ENCODE assay signal across 23 cellular contexts in the genomic region with DNA sequence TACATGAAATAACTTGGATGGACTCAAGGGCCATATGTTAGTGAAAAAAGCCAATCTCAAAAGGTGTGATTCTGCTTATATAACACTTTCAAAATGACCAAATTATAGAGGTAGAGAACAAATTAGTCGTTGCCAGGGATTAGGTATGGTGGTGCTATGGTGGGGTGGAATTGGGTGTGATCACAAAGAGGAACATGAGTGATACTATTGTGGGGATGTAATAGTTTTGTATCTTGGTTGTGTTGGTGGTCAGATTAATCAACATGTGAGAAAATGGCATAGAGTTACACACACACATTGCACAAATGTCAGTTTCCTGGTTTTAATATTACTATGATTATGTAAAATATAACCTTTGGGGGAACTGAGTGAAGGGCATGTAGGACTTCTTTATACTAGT. TPM values are rescaled to one million over a fixed set of nuclear protein-coding genes. Genes with fewer than 3 reads are reported as not detected.
A peak's percentile ranks its signal among the peaks of the same experiment; 100 is the strongest.
DNase-seq lines count a peak whose midpoint lies in the region; ATAC-seq and TF ChIP-seq lines count a peak whose summit lies in the region.
"Had no signal": no experiment of that assay in that cellular context is flagged by ENCODE, and none has a peak within 500 bp of the region (broad histone marks: within the 10 kb centered on the region; RNA-seq: fewer than 3 reads in every experiment).

No MANE protein-coding gene starts in this region.

- no peak overlapping the region for H2AFZ ChIP-seq in OCI-LY1 (ENCODE audit: low read length)

- no peak overlapping the region for H3K4me2 ChIP-seq in OCI-LY1 (ENCODE audit: low read length)

- H3K79me2 ChIP-seq in OCI-LY1 (ENCODE audit: insufficient read depth, low read length): peaks cover 81% of the 10 kb centered on the region

- peaks cover 29% of the 10 kb centered on the region for H3K36me3 Mint-ChIP-seq in activated CD4-positive, alpha-beta T cell treated with anti-CD3 and anti-CD28 coated beads for 36 hours (ENCODE audit: low read depth)
- H3K36me3 Mint-ChIP-seq in CD4-positive, CD25-positive, alpha-beta regulatory T cell: peaks cover 13% of the 10 kb centered on the region

- CTCF ChIA-PET in activated CD4-positive, alpha-beta T cell treated with anti-CD3 and anti-CD28 coated beads for 36 hours (lab: Charles Lee): interaction anchor here (1.0 to 2.1 kb wide), 2 partner anchors 21 to 32 kb away, joined by 3 to 22 read pairs; partner anchors contain the start of gene CAMK4

- peaks cover 62% of the 10 kb centered on the region for H3K4me1 ChIP-seq in CD4-positive, CD25-positive, alpha-beta regulatory T cell (ENCODE audit: control insufficient read depth, insufficient read depth, low read length, poor library complexity, severe bottlenecking)
- peaks cover 57% of the 10 kb centered on the region for H3K4me1 ChIP-seq in OCI-LY1 (ENCODE audit: insufficient read depth, low read length, severe bottlenecking)
- peaks cover 37% of the 10 kb centered on the region for H3K4me1 ChIP-seq in effector memory CD4-positive, alpha-beta T cell (ENCODE audit: control insufficient read depth, insufficient read depth, low read length, poor library complexity, severe bottlenecking)
- H3K4me1 ChIP-seq: prostate gland, sigmoid colon, SJSA1 had no signal

- H3K27me3 ChIP-seq in CD4-positive, CD25-positive, alpha-beta regulatory T cell (ENCODE audit: control insufficient read depth, insufficient read depth, low read length): no peaks in the 10 kb centered on the region
- H3K27me3 ChIP-seq in OCI-LY1 (ENCODE audit: insufficient read depth, low read length): no peaks in the 10 kb centered on the region
- H3K27me3 ChIP-seq in effector memory CD4-positive, alpha-beta T cell (replicated peaks; ENCODE audit: control insufficient read depth, insufficient read depth, low read length, poor library complexity, severe bottlenecking): no peaks in the 10 kb centered on the region
- H3K27me3 ChIP-seq: brain microvascular endothelial cell, neutrophil, sigmoid colon had no signal

- peak; percentile 25 for DNase-seq in activated CD4-positive, alpha-beta T cell treated with anti-CD3 and anti-CD28 coated beads for 36 hours
- DNase-seq in activated CD4-positive, alpha-beta T cell treated with anti-CD3 and anti-CD28 coated beads for 48 hours: no peak
- DNase-seq in CD4-positive, CD25-positive, alpha-beta regulatory T cell: no peak
- DNase-seq in effector memory CD4-positive, alpha-beta T cell: no peak
- DNase-seq in LoVo (ENCODE audit: low spot score): no peak
- DNase-seq: brain microvascular endothelial cell; effector CD8-positive, alpha-beta T cell; foreskin fibroblast; GDM1; H9; mammary epithelial cell; NCI-H1048; NCI-H1694 treated with DMSO at 0.1 percent for 48 hours; NCI-H524 treated with DMSO at 0.1 percent for 48 hours; sigmoid colon; T-helper 2 cell; trophoblast cell had no signal

- no peaks in the 10 kb centered on the region for H3K27me3 Mint-ChIP-seq in activated CD4-positive, alpha-beta T cell treated with anti-CD3 and anti-CD28 coated beads for 36 hours
- H3K27me3 Mint-ChIP-seq in CD4-positive, CD25-positive, alpha-beta regulatory T cell: no peaks in the 10 kb centered on the region

- peaks cover 78% of the 10 kb centered on the region for H3K4me1 Mint-ChIP-seq in activated CD4-positive, alpha-beta T cell treated with anti-CD3 and anti-CD28 coated beads for 36 hours
- H3K4me1 Mint-ChIP-seq in CD4-positive, CD25-positive, alpha-beta regulatory T cell: peaks cover 34 to 76% (median 62%) of the 10 kb centered on the region in 4 donors
- H3K4me1 Mint-ChIP-seq: H9 had no signal

- no peak overlapping the region for H3K9ac ChIP-seq in OCI-LY1 (ENCODE audit: low read length)

- no peaks in the 10 kb centered on the region for H3F3A ChIP-seq in OCI-LY1 (ENCODE audit: insufficient read depth, low read length)

- H3K9me3 Mint-ChIP-seq in activated CD4-positive, alpha-beta T cell treated with anti-CD3 and anti-CD28 coated beads for 36 hours (ENCODE audit: low read depth): peaks cover 12% of the 10 kb centered on the region
- peaks cover 0 to 5% (median 0%) of the 10 kb centered on the region in 7 donors for H3K9me3 Mint-ChIP-seq in CD4-positive, CD25-positive, alpha-beta regulatory T cell

- peak overlapping the region; percentile 63 for H3K4me3 Mint-ChIP-seq in activated CD4-positive, alpha-beta T cell treated with anti-CD3 and anti-CD28 coated beads for 36 hours
- peak overlapping the region in 3 of 4 donors; percentile 5 to 56 (median 33) for H3K4me3 Mint-ChIP-seq in CD4-positive, CD25-positive, alpha-beta regulatory T cell
- H3K4me3 Mint-ChIP-seq: H9 had no signal

- H3K9me2 ChIP-seq in OCI-LY1 (ENCODE audit: low read depth, low read length): no peaks in the 10 kb centered on the region

- H3K27ac ChIP-seq in CD4-positive, CD25-positive, alpha-beta regulatory T cell (ENCODE audit: insufficient read depth, low read length, poor library complexity, severe bottlenecking): peak overlapping the region; percentile 77
- peak overlapping the region; percentile 94 for H3K27ac ChIP-seq in OCI-LY1 (ENCODE audit: low read depth, low read length, poor library complexity, severe bottlenecking)
- peak overlapping the region; percentile 81 for H3K27ac ChIP-seq in effector memory CD4-positive, alpha-beta T cell (ENCODE audit: insufficient read depth, low read length, poor library complexity, severe bottlenecking)
- H3K27ac ChIP-seq: brain microvascular endothelial cell, neutrophil, prostate gland, sigmoid colon, SJSA1 had no signal

- no peaks in the 10 kb centered on the region for H3K36me3 ChIP-seq in CD4-positive, CD25-positive, alpha-beta regulatory T cell (ENCODE audit: control insufficient read depth, insufficient read depth, low read length)
- H3K36me3 ChIP-seq in OCI-LY1 (ENCODE audit: insufficient read depth, low read length): peaks cover 39% of the 10 kb centered on the region
- peaks cover 2% of the 10 kb centered on the region for H3K36me3 ChIP-seq in effector memory CD4-positive, alpha-beta T cell (ENCODE audit: control insufficient read depth, insufficient read depth, low read length)
- H3K36me3 ChIP-seq: brain microvascular endothelial cell, neutrophil, prostate gland, sigmoid colon, SJSA1 had no signal

- ATAC-seq in activated CD4-positive, alpha-beta T cell treated with anti-CD3 and anti-CD28 coated beads for 36 hours: peak; percentile 15
- ATAC-seq in CD4-positive, CD25-positive, alpha-beta regulatory T cell (ENCODE audit: low read depth in 2 of 2): no peak
- no peak for ATAC-seq in HG02852 (IDR thresholded peaks at IDR 0.05; ENCODE audit: unreplicated experiment)
- ATAC-seq in GM18868 (IDR thresholded peaks at IDR 0.05; ENCODE audit: unreplicated experiment): no peak

- POLR2A ChIA-PET in activated CD4-positive, alpha-beta T cell treated with anti-CD3 and anti-CD28 coated beads for 36 hours (lab: Charles Lee): interaction anchor here (2.6 to 4.1 kb wide), 2 partner anchors 20 to 32 kb away, joined by 35 to 47 read pairs; partner anchors contain the start of gene CAMK4

- peak overlapping the region; percentile 61 for H3K4me3 ChIP-seq in CD4-positive, CD25-positive, alpha-beta regulatory T cell (ENCODE audit: low read depth, low read length)
- H3K4me3 ChIP-seq in OCI-LY1 (ENCODE audit: low read depth, low read length, poor library complexity, severe bottlenecking): no peak overlapping the region
- no peak overlapping the region for H3K4me3 ChIP-seq in effector memory CD4-positive, alpha-beta T cell (ENCODE audit: insufficient read depth, low read depth, low read length, poor library complexity, severe bottlenecking)
- H3K4me3 ChIP-seq: prostate gland, sigmoid colon, SJSA1 had no signal

- no peaks in the 10 kb centered on the region for H4K20me1 ChIP-seq in OCI-LY1 (ENCODE audit: insufficient read depth, low read length)

- H3K9me3 ChIP-seq in CD4-positive, CD25-positive, alpha-beta regulatory T cell (ENCODE audit: control insufficient read depth in 2 of 2, low read length in 2 of 2): peaks cover 0 to 7% of the 10 kb centered on the region in 2 experiments
- no peaks in the 10 kb centered on the region for H3K9me3 ChIP-seq in OCI-LY1 (ENCODE audit: low read length)
- H3K9me3 ChIP-seq in effector memory CD4-positive, alpha-beta T cell (ENCODE audit: control insufficient read depth, low read length): no peaks in the 10 kb centered on the region
- H3K9me3 ChIP-seq: neutrophil, prostate gland, sigmoid colon, SJSA1 had no signal

- intact Hi-C loops in activated CD4-positive, alpha-beta T cell treated with anti-CD3 and anti-CD28 coated beads for 36 hours (cut with DNase I, micrococcal nuclease): loop anchor here (2.0 to 10.0 kb wide), 3 partner anchors 15 to 1851 kb away; partner anchors contain the start of genes NREP (in 1 of the 2) and PJA2 (in 1 of the 2)

- TF ChIP-seq CTCF in OCI-LY1 (IDR thresholded peaks at IDR 0.05; ENCODE audit: low read length): no peak

- peak overlapping the region; percentile 95 for H3K27ac Mint-ChIP-seq in activated CD4-positive, alpha-beta T cell treated with anti-CD3 and anti-CD28 coated beads for 36 hours
- H3K27ac Mint-ChIP-seq in CD4-positive, CD25-positive, alpha-beta regulatory T cell: peak overlapping the region; percentile 71 to 94 (median 78)
- H3K27ac Mint-ChIP-seq: H9 had no signal

RNA-seq across cellular contexts. Expression of gene CAMK4, which starts 31.9 kb away (rescaled TPM):
- total RNA-seq in activated CD4-positive, alpha-beta T cell treated with anti-CD3 and anti-CD28 coated beads for 36 hours: 10 to 100 TPM; 49.4 to 53.1 TPM
- 167 TPM for total RNA-seq in CD4-positive, CD25-positive, alpha-beta regulatory T cell
- 100 to 1,000 TPM in 2 of 4 donors, 10 to 100 TPM in 2; 85.3 to 125 (median 96.2) TPM for polyA plus RNA-seq in CD4-positive, CD25-positive, alpha-beta regulatory T cell
